Comparison of ENCODE assay signal across 28 cellular contexts in genomic region chr3:136490646-136491405, GRCh38.
DNase-seq lines count a peak whose midpoint lies in the region; ATAC-seq, FAIRE-seq and TF ChIP-seq lines count a peak whose summit lies in the region.
"Had no signal": no experiment of that assay in that cellular context is flagged by ENCODE, and none has a peak within 500 bp of the region (broad histone marks: within the 10 kb centered on the region; RNA-seq: fewer than 3 reads in every experiment).

No MANE protein-coding gene starts in this region.

- H3K4me3 ChIP-seq in IMR-90 (ENCODE audit: insufficient read depth, low read depth, low read length): no peak overlapping the region
- H3K4me3 ChIP-seq in HepG2 (replicated peaks in 1 of 3; ENCODE audit: insufficient read depth in 1 of 3, low read depth in 2 of 3, low read length in 3 of 3): no peak overlapping the region
- H3K4me3 ChIP-seq: A549, K562, PC-9 had no signal

- H2BK120ac ChIP-seq in IMR-90 (ENCODE audit: low read depth, low read length): no peak overlapping the region

- 100% methylated on average over 2 of the region's 4 CpGs; no CpG with 5 or more reads in 1 of the 2 experiments for WGBS in IMR-90 (ENCODE audit: extremely low coverage in 2 of 2, insufficient read length in 1 of 2), 2 experiments
- 91% methylated on average over 4 of the region's 4 CpGs for WGBS in HepG2 (ENCODE audit: low lambda C conversion rate)

- no peaks in the 10 kb centered on the region for H3K9me3 Mint-ChIP-seq in MCF 10A (ENCODE audit: unreplicated experiment)

- no peak for TF ChIP-seq POLR2A in IMR-90 (IDR thresholded peaks at IDR 0.05; ENCODE audit: low read depth, low read length)
- TF ChIP-seq POLR2A in HepG2 (IDR thresholded peaks at IDR 0.05; ENCODE audit: insufficient read depth in 1 of 2, low read depth in 2 of 2, low read length in 2 of 2): no peak

- H3K79me2 ChIP-seq in HepG2 (ENCODE audit: insufficient read depth, low read length): no peaks in the 10 kb centered on the region

- no peak overlapping the region for H2BK20ac ChIP-seq in IMR-90 (ENCODE audit: low read depth, low read length)

- H3K9ac ChIP-seq in IMR-90 (ENCODE audit: low read depth, low read length): no peak overlapping the region
- H3K9ac ChIP-seq in HepG2 (ENCODE audit: insufficient read depth, low read depth, low read length): no peak overlapping the region

- TF ChIP-seq EP300 in HepG2 (IDR thresholded peaks at IDR 0.05; ENCODE audit: low read depth in 2 of 2, low read length in 2 of 2): no peak
- TF ChIP-seq EP300 in HepG2 (CRISPR knock-in tag; IDR thresholded peaks at IDR 0.05; ENCODE audit: borderline replicate concordance): no peak

- intact Hi-C loops in IMR-90 (cut with micrococcal nuclease) (no loop called here), MCF 10A (cut with micrococcal nuclease) (no loop called here), HepG2 (cut with micrococcal nuclease; ENCODE audit: unreplicated experiment) (no loop called here)

- POLR2A ChIA-PET in IMR-90 (lab: Charles Lee; ENCODE audit: unreplicated experiment): no interaction called here
- POLR2A ChIA-PET in MCF 10A (lab: Yijun Ruan, JAX): no interaction called here
- POLR2A ChIA-PET in HepG2 (lab: Yijun Ruan, JAX): no interaction called here

- no peak overlapping the region for H4K91ac ChIP-seq in IMR-90 (ENCODE audit: insufficient read depth, low read depth, low read length)

- H3K18ac ChIP-seq in IMR-90 (ENCODE audit: low read depth, low read length): peak overlapping the region; percentile 44; the same call in 1 of the 2 replicates

- H3K79me1 ChIP-seq in IMR-90 (ENCODE audit: low read depth in 1 of 2, low read length in 2 of 2): peaks cover 3 to 10% of the 10 kb centered on the region in 2 experiments; a peak in 2 of 4 replicates

- no peak overlapping the region for H3K56ac ChIP-seq in IMR-90 (ENCODE audit: extremely low read depth, insufficient read depth, low read length)

- peak overlapping the region; percentile 44 for H2AK9ac ChIP-seq in IMR-90 (replicated peaks; ENCODE audit: low read depth, low read length, poor library complexity)

- no peak overlapping the region for H3K4me3 Mint-ChIP-seq in MCF 10A (ENCODE audit: unreplicated experiment)
- H3K4me3 Mint-ChIP-seq: CD4-positive, alpha-beta memory T cell had no signal

- TF ChIP-seq RAD21 in IMR-90 (IDR thresholded peaks at IDR 0.05; ENCODE audit: low read length) (no peak), HepG2 (CRISPR knock-in tag; IDR thresholded peaks at IDR 0.05) (no peak)

- no peak overlapping the region for H3K27ac Mint-ChIP-seq in MCF 10A (ENCODE audit: low read depth, unreplicated experiment)
- H3K27ac Mint-ChIP-seq: CD4-positive, alpha-beta memory T cell had no signal

- no peak for TF ChIP-seq CTCF in IMR-90 (conservative IDR thresholded peaks at IDR 0.05; ENCODE audit: low read depth, low read length)
- no peak for TF ChIP-seq CTCF in MCF 10A (IDR thresholded peaks at IDR 0.05; ENCODE audit: unreplicated experiment)
- no peak for TF ChIP-seq CTCF in HepG2 (CRISPR knock-in tag; IDR thresholded peaks at IDR 0.05)

- H3K4me2 ChIP-seq in IMR-90 (ENCODE audit: low read depth, low read length) (no peak overlapping the region), HepG2 (ENCODE audit: low read depth, low read length) (no peak overlapping the region)
- H3K4me2 ChIP-seq: A549, PC-9 had no signal

- H3K27ac ChIP-seq in IMR-90 (ENCODE audit: insufficient read depth, low read length) (no peak overlapping the region), HepG2 (ENCODE audit: extremely low read length, insufficient read depth, low read length) (no peak overlapping the region)
- H3K27ac ChIP-seq: A549, PC-9, RWPE1 had no signal

- no peak overlapping the region for H3K14ac ChIP-seq in IMR-90 (replicated peaks; ENCODE audit: low read depth, low read length)

- H3K9me3 ChIP-seq in IMR-90 (ENCODE audit: control insufficient read depth, insufficient read depth, low read length) (no peaks in the 10 kb centered on the region), HepG2 (ENCODE audit: low read length) (no peaks in the 10 kb centered on the region)
- H3K9me3 ChIP-seq: A549 had no signal

- BruUV-seq in IMR-90 (replicated peaks; lab: Mats Ljungman, UMichigan) (no TSS peak), MCF 10A (replicated peaks; lab: Mats Ljungman, UMichigan) (no TSS peak), HepG2 (replicated peaks; lab: Mats Ljungman, UMichigan) (no TSS peak)

- no peak for ATAC-seq in IMR-90 (ENCODE audit: low read depth)
- no peak for ATAC-seq in GM21447 (IDR thresholded peaks at IDR 0.05; ENCODE audit: unreplicated experiment)
- ATAC-seq in HepG2: no peak
- no peak for ATAC-seq in HG03469 (IDR thresholded peaks at IDR 0.05; ENCODE audit: unreplicated experiment)
- ATAC-seq: A549, K562 had no signal

- no peak overlapping the region for H4K8ac ChIP-seq in IMR-90 (ENCODE audit: low read depth in 2 of 2, low read length in 2 of 2)

- 0 out of 2 replicates have a peak, but pooled peaks cover 2% of the 10 kb centered on the region for H3K4me1 ChIP-seq in IMR-90 (ENCODE audit: control insufficient read depth, insufficient read depth, low read length)
- H3K4me1 ChIP-seq in HepG2 (ENCODE audit: insufficient read depth, low read length): no peaks in the 10 kb centered on the region
- H3K4me1 ChIP-seq: A549 had no signal

- no peak for DNase-seq in IMR-90
- peak; percentile 21 for DNase-seq in brain pericyte (ENCODE audit: low read depth, low spot score)
- no peak for DNase-seq in frontal cortex (ENCODE audit: low spot score in 2 of 2)
- DNase-seq in MCF 10A (ENCODE audit: unreplicated experiment): no peak
- DNase-seq in HepG2 (ENCODE audit: low spot score): no peak
- DNase-seq: C1 segment of cervical spinal cord; CD4-positive, alpha-beta memory T cell; COR-L47; DMS53; Kasumi-1; MV-4-11; NCI-H1105 treated with DMSO at 0.1 percent for 48 hours; NCI-H146; NCI-H1930; NCI-H2107; NCI-H446 treated with DMSO at 0.1 percent for 48 hours; NCI-H526; NCI-H82; NK-92 treated with Interleukin-12 subunit alpha and Interleukin-12 subunit beta, amount 100 ng/mL, for 24 hours; PC-9; SHP77 had no signal

- H2AFZ ChIP-seq in IMR-90 (replicated peaks; ENCODE audit: low read length, poor library complexity): no peak overlapping the region
- no peak overlapping the region for H2AFZ ChIP-seq in HepG2 (ENCODE audit: low read length)
- H2AFZ ChIP-seq: PC-9 had no signal

- H3K4me1 Mint-ChIP-seq in MCF 10A (ENCODE audit: insufficient read depth, unreplicated experiment): no peaks in the 10 kb centered on the region
- H3K4me1 Mint-ChIP-seq: CD4-positive, alpha-beta memory T cell had no signal

- H3K4ac ChIP-seq in IMR-90 (ENCODE audit: low read depth, low read length): no peak overlapping the region

- CTCF ChIA-PET in IMR-90 (lab: Yijun Ruan, JAX): no interaction called here
- CTCF ChIA-PET in MCF 10A (lab: Yijun Ruan, JAX): no interaction called here
- CTCF ChIA-PET in HepG2 (lab: Yijun Ruan, JAX; ENCODE audit: low intra/inter-chr PET ratio, low total read pairs): no interaction called here

- H2AK5ac ChIP-seq in IMR-90 (ENCODE audit: low read depth, low read length): peak overlapping the region; percentile 58; the same call in 1 of the 2 replicates

- H3K36me3 ChIP-seq in IMR-90 (ENCODE audit: control insufficient read depth, insufficient read depth, low read length) (peaks cover 17% of the 10 kb centered on the region), HepG2 (replicated peaks in 1 of 2; ENCODE audit: control insufficient read depth in 1 of 2, insufficient read depth in 2 of 2, low read length in 2 of 2) (peaks cover 2 to 7% of the 10 kb centered on the region in 2 experiments; a peak in 1 of 5 replicates)

- H3K36me3 Mint-ChIP-seq in MCF 10A (ENCODE audit: insufficient read depth, unreplicated experiment): peaks cover 19% of the 10 kb centered on the region

- H3K27me3 ChIP-seq in IMR-90 (ENCODE audit: control insufficient read depth, insufficient read depth, low read length) (no peaks in the 10 kb centered on the region), HepG2 (ENCODE audit: control insufficient read depth in 1 of 2, insufficient read depth in 2 of 2, low read length in 2 of 2) (no peaks in the 10 kb centered on the region)

- no peaks in the 10 kb centered on the region for H3K27me3 Mint-ChIP-seq in MCF 10A (ENCODE audit: insufficient read depth, unreplicated experiment)
- H3K27me3 Mint-ChIP-seq: CD4-positive, alpha-beta memory T cell had no signal

- H2BK5ac ChIP-seq in IMR-90 (ENCODE audit: low read depth, low read length, poor library complexity, severe bottlenecking): no peak overlapping the region

- no peaks in the 10 kb centered on the region for H3K9me1 ChIP-seq in IMR-90 (ENCODE audit: insufficient read depth, low read length)

- dilution Hi-C loops in IMR-90 (cut with HindIII; ENCODE audit: low sequenced_read_pairs, unreplicated experiment): no loop called here

- H2BK15ac ChIP-seq in IMR-90 (ENCODE audit: low read depth, low read length): peak overlapping the region; percentile 49; the same call in 1 of the 3 replicates

- FAIRE-seq in A204.1 (lab: Jason Lieb, UNC) (peak; percentile 61), frontal cortex (lab: Jason Lieb, UNC) (peak; percentile 17), HepG2 (lab: Jason Lieb, UNC) (no peak)
- FAIRE-seq: A549, H54, K562 had no signal

- H4K20me1 ChIP-seq in IMR-90 (ENCODE audit: insufficient read depth, low read length): no peaks in the 10 kb centered on the region
- no peaks in the 10 kb centered on the region for H4K20me1 ChIP-seq in HepG2 (ENCODE audit: insufficient read depth, low read length)

- in situ Hi-C loops in IMR-90 (cut with MboI; ENCODE audit: low sequenced_read_pairs): no loop called here
- in situ Hi-C loops in HepG2 (cut with HindIII; ENCODE audit: extremely low pct_ligation_motif_present, low pct_unique_long_range_greater_than_20kb): no loop called here

- H4K5ac ChIP-seq in IMR-90 (ENCODE audit: low read depth, low read length): no peak overlapping the region

- H3K23ac ChIP-seq in IMR-90 (ENCODE audit: low read depth, low read length): no peak overlapping the region

TF ChIP-seq in IMR-90, 13 proteins besides CTCF, POLR2A, EP300 and RAD21 (continues in another document):
- no peak for TF ChIP-seq FOS (IDR thresholded peaks at IDR 0.05; ENCODE audit: low read depth, low read length)

TF ChIP-seq in HepG2, 621 proteins besides CTCF, POLR2A, EP300 and RAD21:
- no peak for TF ChIP-seq NCOA5 (CRISPR knock-in tag; IDR thresholded peaks at IDR 0.05)
